ENCODE assay signal across 10 cellular contexts in the genomic region with DNA sequence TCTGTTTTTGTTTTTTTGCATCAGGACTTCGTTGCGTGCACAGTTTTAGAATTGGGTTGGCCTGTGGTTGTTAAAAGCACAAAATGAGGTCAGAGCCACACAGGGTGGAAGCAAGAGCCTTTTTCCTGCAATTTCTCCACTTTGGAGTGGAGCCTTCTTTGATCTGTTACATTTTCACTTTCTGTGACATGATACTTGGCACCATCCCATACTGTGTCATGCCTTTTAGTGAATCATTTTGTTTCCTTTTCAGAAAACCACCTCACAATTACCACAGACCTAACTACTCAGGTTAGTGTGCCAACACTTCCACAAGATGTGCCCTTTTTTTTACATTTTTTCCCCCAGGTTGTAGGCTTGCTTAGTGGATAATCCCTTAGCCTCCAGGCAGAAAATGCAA. TPM values are rescaled to one million over a fixed set of nuclear protein-coding genes. Genes with fewer than 3 reads are reported as not detected.
DNase-seq lines count a peak whose midpoint lies in the region; ATAC-seq and TF ChIP-seq lines count a peak whose summit lies in the region.
"Had no signal": no experiment of that assay in that cellular context is flagged by ENCODE, and none has a peak within 500 bp of the region (broad histone marks: within the 10 kb centered on the region; RNA-seq: fewer than 3 reads in every experiment).

No MANE protein-coding gene starts in this region.

- TF ChIP-seq POLR2A in right lobe of liver (IDR thresholded peaks at IDR 0.05): no peak
- no peak for TF ChIP-seq POLR2A in thyroid gland (IDR thresholded peaks at IDR 0.05)

- in situ Hi-C loops in brain microvascular endothelial cell (cut with HindIII; ENCODE audit: low pct_ligation_motif_present, low sequenced_read_pairs): no loop called here

- intact Hi-C loops in right lobe of liver (cut with DNase I): no loop called here
- intact Hi-C loops in thyroid gland (cut with DNase I): no loop called here

- no peaks in the 10 kb centered on the region for H3K36me3 ChIP-seq in brain microvascular endothelial cell (replicated peaks)
- H3K36me3 ChIP-seq in right lobe of liver: peaks cover 0 to 2% (median 0%) of the 10 kb centered on the region in 4 donors
- H3K36me3 ChIP-seq in thyroid gland: peaks cover 5 to 8% of the 10 kb centered on the region in 2 donors

- WGBS in right lobe of liver (ENCODE audit: insufficient coverage, low coverage, low lambda C conversion rate, missing lambda C conversion rate): 13% methylated on average over 2 of the region's 2 CpGs
- WGBS in thyroid gland, 2 donors: 80 to 81% methylated on average over 2 of the region's 2 CpGs

- H3K9me3 ChIP-seq in right lobe of liver: no peaks in the 10 kb centered on the region
- no peaks in the 10 kb centered on the region for H3K9me3 ChIP-seq in thyroid gland

- H3K4me1 ChIP-seq in right lobe of liver (peaks cover 0 to 68% (median 35%) of the 10 kb centered on the region in 4 donors), thyroid gland (no peaks in the 10 kb centered on the region)

- TF ChIP-seq CTCF in brain microvascular endothelial cell (IDR thresholded peaks at IDR 0.05; ENCODE audit: low read depth, low read length, missing control alignments): no peak
- no peak for TF ChIP-seq CTCF in right lobe of liver (IDR thresholded peaks at IDR 0.05)
- no peak for TF ChIP-seq CTCF in GM10266 (IDR thresholded peaks at IDR 0.05; ENCODE audit: control insufficient read depth, insufficient read depth, low read depth, missing control alignments)
- no peak for TF ChIP-seq CTCF in thyroid gland (IDR thresholded peaks at IDR 0.05)

- ATAC-seq in right lobe of liver: peak; percentile 9 to 60 (median 35)
- ATAC-seq: right cardiac atrium had no signal

- no peak overlapping the region for H3K4me3 ChIP-seq in brain microvascular endothelial cell (ENCODE audit: low read depth, low read length)
- H3K4me3 ChIP-seq in right lobe of liver: no peak overlapping the region
- H3K4me3 ChIP-seq in thyroid gland (replicated peaks in 1 of 3): no peak overlapping the region

- H3K27ac ChIP-seq in brain microvascular endothelial cell: no peak overlapping the region
- peak overlapping the region; percentile 52 to 67 (median 57) for H3K27ac ChIP-seq in right lobe of liver
- no peak overlapping the region for H3K27ac ChIP-seq in thyroid gland

- peak; percentile 81 for DNase-seq in Daoy (ENCODE audit: low read depth)
- DNase-seq in LoVo (ENCODE audit: low spot score): peak; percentile 19
- DNase-seq in brain microvascular endothelial cell: peak; percentile 35
- DNase-seq in right lobe of liver: no peak
- no peak for DNase-seq in GM10266 (ENCODE audit: extremely low spot score)
- DNase-seq in ureter (ENCODE audit: low spot score): no peak
- no peak for DNase-seq in GM19238 (ENCODE audit: insufficient read length, low spot score)
- DNase-seq in thyroid gland: no peak
- DNase-seq: right cardiac atrium, SIG-M5 had no signal

- H3K27me3 ChIP-seq in brain microvascular endothelial cell (replicated peaks) (no peaks in the 10 kb centered on the region), right lobe of liver (no peaks in the 10 kb centered on the region), thyroid gland (no peaks in the 10 kb centered on the region)

RNA-seq across cellular contexts. Expression of a gene that starts 32.5 kb away (rescaled TPM):
- total RNA-seq in Daoy (2014; rRNA removed; shearing (Covaris generic)): 0.57 and 10.2 TPM in 2 replicates
- 10 to 100 TPM; 10.6 to 18.3 (median 13.1) TPM for total RNA-seq in right lobe of liver
- 33.5 TPM for total RNA-seq in ureter
- 10 to 100 TPM; 23.5 to 36.7 (median 32.9) TPM for total RNA-seq in thyroid gland

RNA-seq across cellular contexts. Expression of a gene that starts 46.9 kb away (rescaled TPM):
- total RNA-seq in Daoy (2014; rRNA removed; shearing (Covaris generic)): 44.5 and 87.6 TPM in 2 replicates
- 10 to 100 TPM; 14.4 to 40.3 (median 17.7) TPM for total RNA-seq in right lobe of liver
- 69.2 TPM for total RNA-seq in ureter
- 10 to 100 TPM; 40.6 to 62.6 (median 55.1) TPM for total RNA-seq in thyroid gland

Comparison
In these comparisons a context has a peak if more than half of its experiments do, and no peak if none do; other contexts are left out.
1. DNase-seq: peak in Daoy (single experiment), LoVo (single experiment) and brain microvascular endothelial cell (single experiment); none in right lobe of liver (0 of 3), GM10266 (single experiment), ureter (single experiment), GM19238 (single experiment) and thyroid gland (0 of 2).
2. H3K27ac ChIP-seq: peak in right lobe of liver (3 of 3); none in brain microvascular endothelial cell (single experiment) and thyroid gland (0 of 3).